ENCODE assay signal across 24 cellular contexts in genomic region chr5:126046996-126047395, GRCh38.
"Had no signal": no experiment of that assay in that cellular context is flagged by ENCODE, and none has a peak within 500 bp of the region (broad histone marks: within the 10 kb centered on the region; RNA-seq: fewer than 3 reads in every experiment).

No MANE protein-coding gene starts in this region.

- H3K27ac ChIP-seq: colonic mucosa, pancreas, prostate gland, skin epidermis, upper lobe of left lung, vagina had no signal

- H3K4me1 Mint-ChIP-seq: stimulated activated effector memory CD8-positive, alpha-beta T cell treated with anti-CD3 and anti-CD28 coated beads, Interleukin-12 subunit alpha, Interleukin-12 subunit beta, amount 100 ng/mL, for 72 hours; stimulated activated naive CD8-positive, alpha-beta T cell treated with anti-CD3 and anti-CD28 coated beads, Interleukin-15, amount 100 ng/mL, for 72 hours had no signal

- H3K36me3 Mint-ChIP-seq: activated naive CD4-positive, alpha-beta T cell treated with anti-CD3 and anti-CD28 coated beads, Interleukin-2, amount 50 U/mL, for 72 hours; natural killer cell treated with Interleukin-12 subunit alpha and Interleukin-12 subunit beta and Interleukin-15 and Interleukin-18, amount 100 ng/mL, for 72 hours; stimulated activated effector memory CD8-positive, alpha-beta T cell treated with anti-CD3 and anti-CD28 coated beads, Interleukin-12 subunit alpha, Interleukin-12 subunit beta, amount 100 ng/mL, for 72 hours had no signal

- H3K4me3 Mint-ChIP-seq: activated T-cell treated with anti-CD3 and anti-CD28 coated beads, Interleukin-2, amount 50 U/mL, for 72 hours; natural killer cell treated with Interleukin-12 subunit alpha and Interleukin-12 subunit beta and Interleukin-15 and Interleukin-18, amount 100 ng/mL, for 72 hours; stimulated activated effector memory CD8-positive, alpha-beta T cell treated with anti-CD3 and anti-CD28 coated beads, Interleukin-12 subunit alpha, Interleukin-12 subunit beta, amount 100 ng/mL, for 72 hours; stimulated activated naive CD8-positive, alpha-beta T cell treated with anti-CD3 and anti-CD28 coated beads, Interleukin-15, amount 100 ng/mL, for 72 hours had no signal

- H3K27ac Mint-ChIP-seq: activated naive CD4-positive, alpha-beta T cell treated with anti-CD3 and anti-CD28 coated beads, Interleukin-2, amount 50 U/mL, for 72 hours; activated T-cell treated with anti-CD3 and anti-CD28 coated beads, Interleukin-2, amount 50 U/mL, for 72 hours; natural killer cell treated with Interleukin-12 subunit alpha and Interleukin-12 subunit beta and Interleukin-15 and Interleukin-18, amount 100 ng/mL, for 72 hours; stimulated activated effector memory CD8-positive, alpha-beta T cell treated with anti-CD3 and anti-CD28 coated beads, Interleukin-12 subunit alpha, Interleukin-12 subunit beta, amount 100 ng/mL, for 72 hours; stimulated activated naive CD8-positive, alpha-beta T cell treated with anti-CD3 and anti-CD28 coated beads, Interleukin-15, amount 100 ng/mL, for 72 hours had no signal

- H3K36me3 ChIP-seq: colonic mucosa, pancreas, prostate gland, upper lobe of left lung, vagina had no signal

- H3K9me3 ChIP-seq: colonic mucosa, mucosa of descending colon, pancreas, prostate gland, upper lobe of left lung, vagina had no signal

- H3K27me3 ChIP-seq: colonic mucosa, pancreas, upper lobe of left lung, vagina had no signal

- DNase-seq: activated CD4-positive, alpha-beta T cell treated with anti-CD3 and anti-CD28 coated beads for 4 hours; activated CD4-positive, alpha-beta T cell treated with anti-CD3 and anti-CD28 coated beads, Interleukin-2, amount 50 U/mL, for 4 hours; activated naive CD4-positive, alpha-beta T cell; activated T-cell treated with anti-CD3 and anti-CD28 coated beads for 4 hours; activated T-cell treated with anti-CD3 and anti-CD28 coated beads, Interleukin-2, amount 50 U/mL, for 72 hours; cerebellar nuclear complex; colonic mucosa; effector CD8-positive, alpha-beta T cell; islet precursor cell; left ventricle myocardium superior; mucosa of descending colon; nucleus accumbens; pancreas; retina; stimulated activated CD4-positive, alpha-beta T cell treated with anti-CD3 and anti-CD28 coated beads, Interleukin-4, amount 100 ng/mL, for 24 hours; stimulated activated naive CD8-positive, alpha-beta T cell treated with anti-CD3 and anti-CD28 coated beads, Interleukin-15, amount 100 ng/mL, for 72 hours; substantia nigra; upper lobe of left lung had no signal

- H3K27me3 Mint-ChIP-seq: natural killer cell treated with Interleukin-12 subunit alpha and Interleukin-12 subunit beta and Interleukin-15 and Interleukin-18, amount 100 ng/mL, for 72 hours; stimulated activated naive CD8-positive, alpha-beta T cell treated with anti-CD3 and anti-CD28 coated beads, Interleukin-15, amount 100 ng/mL, for 72 hours had no signal

- H3K4me3 ChIP-seq: colonic mucosa, mucosa of descending colon, pancreas, prostate gland, skin epidermis, upper lobe of left lung, vagina had no signal

- H3K4me1 ChIP-seq: colonic mucosa, prostate gland, upper lobe of left lung, vagina had no signal
